18 cellular contexts compared by ENCODE assay signal in genomic region chr4:159023741-159024140, GRCh38.
"Had no signal": no experiment of that assay in that cellular context is flagged by ENCODE, and none has a peak within 500 bp of the region (broad histone marks: within the 10 kb centered on the region; RNA-seq: fewer than 3 reads in every experiment).

No MANE protein-coding gene starts in this region.

- H3K4me1 ChIP-seq: body of pancreas, left lung, suprapubic skin, upper lobe of right lung had no signal

- H3K27ac Mint-ChIP-seq: activated CD8-positive, alpha-beta memory T cell treated with anti-CD3 and anti-CD28 coated beads, Interleukin-2, amount 10 ng/mL, durations not matched to agents 7 days and 5 days; activated naive CD4-positive, alpha-beta T cell treated with anti-CD3 and anti-CD28 coated beads, Interleukin-2, amount 50 U/mL, for 72 hours; dendritic cell treated with granulocyte-macrophage colony-stimulating factor and Interleukin-4, amounts not matched to agents 40 ng/mL and 50 ng/mL, for 4 days; effector memory CD8-positive, alpha-beta T cell had no signal

- H3K27me3 Mint-ChIP-seq: activated CD8-positive, alpha-beta memory T cell treated with anti-CD3 and anti-CD28 coated beads, Interleukin-2, amount 10 ng/mL, durations not matched to agents 7 days and 5 days; effector memory CD8-positive, alpha-beta T cell had no signal

- H3K4me1 Mint-ChIP-seq: activated CD8-positive, alpha-beta memory T cell treated with anti-CD3 and anti-CD28 coated beads, Interleukin-2, amount 10 ng/mL, durations not matched to agents 7 days and 5 days had no signal

- H3K27me3 ChIP-seq: body of pancreas, left lung, suprapubic skin, upper lobe of right lung had no signal

- H3K4me3 Mint-ChIP-seq: activated CD8-positive, alpha-beta memory T cell treated with anti-CD3 and anti-CD28 coated beads, Interleukin-2, amount 10 ng/mL, durations not matched to agents 7 days and 5 days; activated T-cell treated with anti-CD3 and anti-CD28 coated beads, Interleukin-2, amount 50 U/mL, for 4 hours; dendritic cell treated with granulocyte-macrophage colony-stimulating factor and Interleukin-4, amounts not matched to agents 40 ng/mL and 50 ng/mL, for 4 days; effector memory CD8-positive, alpha-beta T cell; neural crest cell had no signal

- H3K4me3 ChIP-seq: body of pancreas, left lung, suprapubic skin, upper lobe of right lung had no signal

- H3K9me3 Mint-ChIP-seq: activated naive CD4-positive, alpha-beta T cell treated with anti-CD3 and anti-CD28 coated beads, Interleukin-2, amount 50 U/mL, for 72 hours; activated T-cell treated with anti-CD3 and anti-CD28 coated beads, Interleukin-2, amount 50 U/mL, for 4 hours; dendritic cell treated with granulocyte-macrophage colony-stimulating factor and Interleukin-4, amounts not matched to agents 40 ng/mL and 50 ng/mL, for 4 days; effector memory CD8-positive, alpha-beta T cell; neural crest cell had no signal

- H3K36me3 ChIP-seq: left lung, suprapubic skin, upper lobe of right lung had no signal

- DNase-seq: activated CD4-positive, alpha-beta T cell treated with anti-CD3 and anti-CD28 coated beads for 1 hour; activated CD4-positive, alpha-beta T cell treated with anti-CD3 and anti-CD28 coated beads, Interleukin-2, amount 50 U/mL, for 48 hours; activated CD8-positive, alpha-beta memory T cell treated with anti-CD3 and anti-CD28 coated beads, Interleukin-2, amount 10 ng/mL, durations not matched to agents 7 days and 5 days; activated effector memory CD4-positive, alpha-beta T cell treated with anti-CD3 and anti-CD28 coated beads, Interleukin-2, amount 50 U/mL, for 16 hours; activated T-cell treated with anti-CD3 and anti-CD28 coated beads, Interleukin-2, amount 50 U/mL, for 4 hours; amniotic stem cell; body of pancreas; effector memory CD8-positive, alpha-beta T cell; glutamatergic neuron; left lung; posterior cingulate gyrus; stimulated activated naive CD4-positive, alpha-beta T cell treated with Interleukin-2 at 50 U/mL for 16 hours; upper lobe of right lung had no signal

- H3K27ac ChIP-seq: body of pancreas, left lung, suprapubic skin, upper lobe of right lung had no signal

- H3K9me3 ChIP-seq: body of pancreas, left lung, suprapubic skin, upper lobe of right lung had no signal

- H3K36me3 Mint-ChIP-seq: activated CD8-positive, alpha-beta memory T cell treated with anti-CD3 and anti-CD28 coated beads, Interleukin-2, amount 10 ng/mL, durations not matched to agents 7 days and 5 days; activated naive CD4-positive, alpha-beta T cell treated with anti-CD3 and anti-CD28 coated beads, Interleukin-2, amount 50 U/mL, for 72 hours had no signal

- ATAC-seq: activated CD8-positive, alpha-beta memory T cell treated with anti-CD3 and anti-CD28 coated beads, Interleukin-2, amount 10 ng/mL, durations not matched to agents 7 days and 5 days; activated naive CD4-positive, alpha-beta T cell treated with anti-CD3 and anti-CD28 coated beads, Interleukin-2, amount 50 U/mL, for 72 hours; activated T-cell treated with anti-CD3 and anti-CD28 coated beads, Interleukin-2, amount 50 U/mL, for 4 hours; body of pancreas; effector memory CD8-positive, alpha-beta T cell; left lung; sciatic nerve; upper lobe of right lung had no signal
